28 cellular contexts compared by ENCODE assay signal in the genomic region with DNA sequence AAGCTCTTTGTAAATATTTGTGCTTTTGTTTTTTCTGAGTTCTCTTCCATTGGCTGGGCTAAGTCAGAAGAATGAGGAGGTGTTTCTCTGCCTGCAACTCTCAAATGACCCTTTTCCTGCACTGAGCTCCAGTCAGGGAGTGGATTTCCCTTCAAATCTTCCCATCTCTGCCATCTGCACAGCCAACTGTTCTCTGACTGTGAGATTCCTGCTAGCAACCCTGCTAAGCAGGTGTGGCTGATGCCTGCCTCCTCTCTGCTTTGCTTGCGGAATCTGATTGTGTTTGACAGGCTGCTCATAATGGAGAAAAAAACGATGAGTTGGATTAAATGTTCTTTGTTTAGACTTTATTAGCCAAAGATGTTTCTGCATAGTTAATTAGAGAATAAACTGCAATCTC.
"Had no signal": no experiment of that assay in that cellular context is flagged by ENCODE, and none has a peak within 500 bp of the region (broad histone marks: within the 10 kb centered on the region; RNA-seq: fewer than 3 reads in every experiment).

No MANE protein-coding gene starts in this region.

- FAIRE-seq: islet of Langerhans had no signal

- ATAC-seq: esophagus mucosa; left lung; natural killer cell; right lobe of liver; stimulated activated naive CD8-positive, alpha-beta T cell treated with anti-CD3 and anti-CD28 coated beads, Interleukin-15, Interleukin-2, amounts not matched to agents 100 U/mL and 50 U/mL, for 24 hours; T-helper 17 cell; WTC11 had no signal

- H3K9me3 ChIP-seq: right lobe of liver, vagina had no signal

- H3K4me3 Mint-ChIP-seq: activated CD4-positive, alpha-beta memory T cell treated with anti-CD3 and anti-CD28 coated beads, Interleukin-2, amount 10 ng/mL, durations not matched to agents 7 days and 5 days; activated CD4-positive, alpha-beta T cell treated with anti-CD3 and anti-CD28 coated beads, Interleukin-2, amount 10 ng/mL, durations not matched to agents 7 days and 5 days; activated naive CD4-positive, alpha-beta T cell treated with anti-CD3 and anti-CD28 coated beads, Interleukin-2, amount 10 ng/mL, durations not matched to agents 7 days and 5 days; activated naive CD8-positive, alpha-beta T cell treated with anti-CD3 and anti-CD28 coated beads, Interleukin-2, amount 10 ng/mL, durations not matched to agents 7 days and 5 days; activated T-cell treated with anti-CD3 and anti-CD28 coated beads, Interleukin-2, amount 50 U/mL, for 24 hours; brain; endodermal cell; natural killer cell; neural progenitor cell; T-helper 17 cell; type B pancreatic cell; WTC11 had no signal

- H3K4me3 ChIP-seq: ascending aorta, left lung, lung, neural progenitor cell, right lobe of liver, thoracic aorta, vagina had no signal

- H3K27me3 Mint-ChIP-seq: activated CD4-positive, alpha-beta memory T cell treated with anti-CD3 and anti-CD28 coated beads, Interleukin-2, amount 10 ng/mL, durations not matched to agents 7 days and 5 days; activated CD4-positive, alpha-beta T cell treated with anti-CD3 and anti-CD28 coated beads, Interleukin-2, amount 10 ng/mL, durations not matched to agents 7 days and 5 days; activated naive CD4-positive, alpha-beta T cell treated with anti-CD3 and anti-CD28 coated beads, Interleukin-2, amount 10 ng/mL, durations not matched to agents 7 days and 5 days; activated naive CD8-positive, alpha-beta T cell treated with anti-CD3 and anti-CD28 coated beads, Interleukin-2, amount 10 ng/mL, durations not matched to agents 7 days and 5 days; activated T-cell treated with anti-CD3 and anti-CD28 coated beads, Interleukin-2, amount 50 U/mL, for 24 hours; T-helper 17 cell had no signal

- H3K27ac ChIP-seq: ascending aorta, left lung, neural progenitor cell, right lobe of liver, thoracic aorta, vagina had no signal

- H3K36me3 ChIP-seq: ascending aorta, left lung, neural progenitor cell, right lobe of liver, thoracic aorta, vagina had no signal

- H3K27me3 ChIP-seq: ascending aorta, left lung, neural progenitor cell, right lobe of liver, vagina had no signal

- DNase-seq: activated CD4-positive, alpha-beta memory T cell treated with anti-CD3 and anti-CD28 coated beads, Interleukin-2, amount 10 ng/mL, durations not matched to agents 7 days and 5 days; activated CD4-positive, alpha-beta T cell treated with anti-CD3 and anti-CD28 coated beads for 1 hour; activated CD4-positive, alpha-beta T cell treated with anti-CD3 and anti-CD28 coated beads, Interleukin-2, amount 10 ng/mL, durations not matched to agents 7 days and 5 days; activated CD8-positive, alpha-beta memory T cell treated with anti-CD3 and anti-CD28 coated beads, Interleukin-2, amount 50 U/mL, for 48 hours; activated gamma-delta T cell; activated naive CD4-positive, alpha-beta T cell treated with anti-CD3 and anti-CD28 coated beads, Interleukin-2, amount 10 ng/mL, durations not matched to agents 7 days and 5 days; activated naive CD8-positive, alpha-beta T cell treated with anti-CD3 and anti-CD28 coated beads, Interleukin-2, amount 10 ng/mL, durations not matched to agents 7 days and 5 days; activated T-cell treated with anti-CD3 and anti-CD28 coated beads, Interleukin-2, amount 50 U/mL, for 24 hours; endodermal cell; foreskin fibroblast; left lung; mesendoderm; natural killer cell; right lobe of liver; stimulated activated CD4-positive, alpha-beta T cell treated with anti-CD3 and anti-CD28 coated beads, Interleukin-2, amount 100 ng/mL, for 48 hours; stimulated activated naive CD8-positive, alpha-beta T cell treated with anti-CD3 and anti-CD28 coated beads, Interleukin-15, Interleukin-2, amounts not matched to agents 100 U/mL and 50 U/mL, for 24 hours; T-helper 17 cell; T1000 had no signal

- H3K27ac Mint-ChIP-seq: activated CD4-positive, alpha-beta memory T cell treated with anti-CD3 and anti-CD28 coated beads, Interleukin-2, amount 10 ng/mL, durations not matched to agents 7 days and 5 days; activated CD4-positive, alpha-beta T cell treated with anti-CD3 and anti-CD28 coated beads, Interleukin-2, amount 10 ng/mL, durations not matched to agents 7 days and 5 days; activated naive CD4-positive, alpha-beta T cell treated with anti-CD3 and anti-CD28 coated beads, Interleukin-2, amount 10 ng/mL, durations not matched to agents 7 days and 5 days; activated naive CD8-positive, alpha-beta T cell treated with anti-CD3 and anti-CD28 coated beads, Interleukin-2, amount 10 ng/mL, durations not matched to agents 7 days and 5 days; activated T-cell treated with anti-CD3 and anti-CD28 coated beads, Interleukin-2, amount 50 U/mL, for 24 hours; endodermal cell; natural killer cell; neural progenitor cell; T-helper 17 cell; type B pancreatic cell; WTC11 had no signal

- H3K4me1 ChIP-seq: ascending aorta, left lung, neural progenitor cell, right lobe of liver, vagina had no signal

- H3K36me3 Mint-ChIP-seq: activated naive CD4-positive, alpha-beta T cell treated with anti-CD3 and anti-CD28 coated beads, Interleukin-2, amount 10 ng/mL, durations not matched to agents 7 days and 5 days; activated naive CD8-positive, alpha-beta T cell treated with anti-CD3 and anti-CD28 coated beads, Interleukin-2, amount 10 ng/mL, durations not matched to agents 7 days and 5 days; brain; natural killer cell; neural progenitor cell; type B pancreatic cell had no signal

- H3K4me1 Mint-ChIP-seq: activated CD4-positive, alpha-beta memory T cell treated with anti-CD3 and anti-CD28 coated beads, Interleukin-2, amount 10 ng/mL, durations not matched to agents 7 days and 5 days; activated CD4-positive, alpha-beta T cell treated with anti-CD3 and anti-CD28 coated beads, Interleukin-2, amount 10 ng/mL, durations not matched to agents 7 days and 5 days; activated naive CD4-positive, alpha-beta T cell treated with anti-CD3 and anti-CD28 coated beads, Interleukin-2, amount 10 ng/mL, durations not matched to agents 7 days and 5 days; activated naive CD8-positive, alpha-beta T cell treated with anti-CD3 and anti-CD28 coated beads, Interleukin-2, amount 10 ng/mL, durations not matched to agents 7 days and 5 days; brain; endodermal cell; natural killer cell; neural progenitor cell; T-helper 17 cell; WTC11 had no signal
